ENCODE assay signal across 8 cellular contexts in genomic region chr16:80931661-80931984, GRCh38.
DNase-seq lines count a peak whose midpoint lies in the region; ATAC-seq, FAIRE-seq and TF ChIP-seq lines count a peak whose summit lies in the region.

No MANE protein-coding gene starts in this region.

- no peak for DNase-seq in CD4-positive, alpha-beta memory T cell
- no peak for DNase-seq in fibroblast of the aortic adventitia (ENCODE audit: low read depth)
- no peak for DNase-seq in pancreas
- DNase-seq in NCI-H1436 (lab: John Stamatoyannopoulos, UW), result no peak

- FAIRE-seq in pancreas (lab: Jason Lieb, UNC), result no peak

- WGBS in pancreas, 2 donors, result 40 to 49% methylated on average over 8 of the region's 8 CpGs

- peaks cover 5% of the 10 kb centered on the region for H3K27me3 ChIP-seq in CD4-positive, alpha-beta memory T cell (ENCODE audit: insufficient read depth, low read length)
- no peaks in the 10 kb centered on the region for H3K27me3 ChIP-seq in pancreas

- H3K27me3 Mint-ChIP-seq in CD4-positive, alpha-beta memory T cell, result peaks cover 45 to 51% of the 10 kb centered on the region in 2 donors

- POLR2A ChIA-PET in CD4-positive, alpha-beta memory T cell (lab: Charles Lee; ENCODE audit: partially characterized antibody), result no interaction called here

- H3K4me3 Mint-ChIP-seq in CD4-positive, alpha-beta memory T cell, result peak overlapping the region; percentile 8 to 80 (median 59)

- ATAC-seq in pancreas, result no peak
- no peak for ATAC-seq in HG03354 (IDR thresholded peaks at IDR 0.05; ENCODE audit: poor library complexity, severe bottlenecking, unreplicated experiment)
- no peak for ATAC-seq in GM19035 (IDR thresholded peaks at IDR 0.05; ENCODE audit: unreplicated experiment)
- no peak for ATAC-seq in HG02571 (IDR thresholded peaks at IDR 0.05; ENCODE audit: unreplicated experiment)

- H3K36me3 ChIP-seq in CD4-positive, alpha-beta memory T cell (ENCODE audit: insufficient read depth, low read length), result no peaks in the 10 kb centered on the region
- H3K36me3 ChIP-seq in pancreas, result no peaks in the 10 kb centered on the region

- H3K4me1 Mint-ChIP-seq in CD4-positive, alpha-beta memory T cell, result peaks cover 4 to 13% (median 8%) of the 10 kb centered on the region in 4 donors

- CTCF ChIA-PET in CD4-positive, alpha-beta memory T cell (lab: Charles Lee; ENCODE audit: partially characterized antibody), result no interaction called here

- intact Hi-C loops in CD4-positive, alpha-beta memory T cell (cut with micrococcal nuclease), result no loop called here
- intact Hi-C loops in pancreas (cut with DNase I), result no loop called here

- peaks cover 0 to 3% of the 10 kb centered on the region in 2 donors for H3K36me3 Mint-ChIP-seq in CD4-positive, alpha-beta memory T cell

- H3K4me1 ChIP-seq in CD4-positive, alpha-beta memory T cell (ENCODE audit: insufficient read depth, low read length), result peaks cover 6% of the 10 kb centered on the region
- peaks cover 0 to 7% (median 0%) of the 10 kb centered on the region in 3 donors for H3K4me1 ChIP-seq in pancreas

- no peak overlapping the region for H3K27ac Mint-ChIP-seq in CD4-positive, alpha-beta memory T cell

- H3K4me3 ChIP-seq in CD4-positive, alpha-beta memory T cell (ENCODE audit: low read length in 2 of 2), result no peak overlapping the region
- peak overlapping the region; percentile 65 for H3K4me3 ChIP-seq in fibroblast of the aortic adventitia (ENCODE audit: low read depth, low read length)
- peak overlapping the region in 3 of 4 donors; percentile 21 to 48 (median 41) for H3K4me3 ChIP-seq in pancreas

- H3K9me3 ChIP-seq in CD4-positive, alpha-beta memory T cell (ENCODE audit: control insufficient read depth in 1 of 2, low read length in 2 of 2), result no peaks in the 10 kb centered on the region
- no peaks in the 10 kb centered on the region for H3K9me3 ChIP-seq in pancreas

- peaks cover 0 to 5% (median 3%) of the 10 kb centered on the region in 8 donors for H3K9me3 Mint-ChIP-seq in CD4-positive, alpha-beta memory T cell

- TF ChIP-seq CTCF in VCaP (conservative IDR thresholded peaks at IDR 0.05), result no peak
- no peak for TF ChIP-seq CTCF in fibroblast of the aortic adventitia (IDR thresholded peaks at IDR 0.05; ENCODE audit: insufficient read depth, low read length)
- TF ChIP-seq CTCF in pancreas (IDR thresholded peaks at IDR 0.05), result no peak

- no peak overlapping the region for H3K27ac ChIP-seq in CD4-positive, alpha-beta memory T cell (ENCODE audit: low read depth, low read length)
- H3K27ac ChIP-seq in VCaP (peak overlapping the region; percentile 73), pancreas (no peak overlapping the region)

Comparison
In these comparisons a context has a peak if more than half of its experiments do, and no peak if none do; other contexts are left out.
1. H3K4me3 ChIP-seq: peak in fibroblast of the aortic adventitia (single experiment) and pancreas (3 of 4); none in CD4-positive, alpha-beta memory T cell (0 of 2).